8 cellular contexts compared by ENCODE assay signal in the genomic region with DNA sequence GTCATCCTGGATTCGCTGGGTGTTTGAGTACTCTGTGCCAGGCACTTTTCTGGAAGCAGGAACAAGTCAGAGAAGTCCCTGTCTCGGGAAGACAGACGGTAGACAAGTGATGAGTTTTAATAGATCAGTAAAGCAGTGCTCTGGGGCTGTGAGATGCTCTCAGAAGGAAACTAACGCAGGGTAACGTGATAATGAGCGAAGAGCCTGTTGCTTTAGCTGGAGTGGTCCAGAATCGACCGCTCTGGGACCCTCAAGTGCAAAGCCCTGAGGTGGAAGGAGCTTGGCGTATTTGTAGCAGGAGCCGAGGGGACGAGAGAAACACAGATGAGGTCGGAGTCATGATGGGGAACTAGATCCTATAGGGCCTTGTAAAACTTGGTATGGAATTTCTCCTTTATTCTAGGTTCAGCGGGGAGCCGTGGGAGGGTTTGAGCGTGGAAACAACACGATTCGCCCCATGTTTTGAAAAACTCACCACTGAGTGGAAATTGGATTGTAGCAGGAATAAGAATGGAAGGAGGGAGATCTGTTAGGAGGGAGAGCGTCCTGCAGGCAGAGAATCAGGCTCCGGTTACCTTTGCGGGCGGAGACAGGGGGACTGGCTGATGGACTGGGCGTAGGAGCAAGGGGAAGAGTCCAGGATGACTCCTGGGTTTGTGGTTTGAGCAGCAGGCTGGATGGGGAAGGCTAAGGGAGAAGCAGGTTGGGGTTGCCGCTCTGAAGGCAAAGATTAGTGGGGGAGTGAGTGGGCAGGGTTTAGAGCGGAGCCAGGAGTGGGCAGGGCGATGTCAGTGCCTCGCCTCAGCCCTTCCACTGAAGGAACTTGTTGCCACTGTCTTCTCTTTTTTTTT. TPM values are rescaled to one million over a fixed set of nuclear protein-coding genes. Genes with fewer than 3 reads are reported as not detected.
DNase-seq lines count a peak whose midpoint lies in the region; ATAC-seq and TF ChIP-seq lines count a peak whose summit lies in the region.

No MANE protein-coding gene starts in this region.

- ATAC-seq in T-cell (replicated peaks in 1 of 4) = no peak

- H3K27me3 ChIP-seq in A673 (replicated peaks; ENCODE audit: insufficient read depth, low read depth, low read length, poor library complexity) = no peaks in the 10 kb centered on the region

- H3K27ac Mint-ChIP-seq in T-cell = peak overlapping the region; percentile 79 to 92

- DNase-seq in A673 (ENCODE audit: low spot score) (no peak), GM12865 (ENCODE audit: low read depth) (no peak), T-cell (no peak), fibroblast of pulmonary artery (ENCODE audit: low read depth) (peak; percentile 18), retina (peak; percentile 40), NCI-H146 treated with DMSO at 0.1 percent for 48 hours (lab: John Stamatoyannopoulos, UW; ENCODE audit: unreplicated experiment) (no peak)
- no peak for DNase-seq in activated CD8-positive, alpha-beta memory T cell treated with anti-CD3 and anti-CD28 coated beads, Interleukin-2, amount 50 U/mL, for 4 hours
- no peak for DNase-seq in stimulated activated CD4-positive, alpha-beta T cell treated with anti-CD3 and anti-CD28 coated beads, Interleukin-2, amount 100 ng/mL, for 24 hours

- no peaks in the 10 kb centered on the region for H3K4me1 ChIP-seq in A673 (ENCODE audit: insufficient read depth, low read length, poor library complexity, severe bottlenecking)

- peaks cover 27% of the 10 kb centered on the region for H3K36me3 ChIP-seq in A673 (ENCODE audit: insufficient read depth, low read length, poor library complexity, severe bottlenecking)

- peak overlapping the region; percentile 92 for H3K27ac ChIP-seq in A673 (ENCODE audit: low read depth, low read length, poor library complexity, severe bottlenecking)

- CTCF ChIA-PET in A673 (lab: Charles Lee) = interaction anchor here (0.6 to 1.3 kb wide), 3 partner anchors 16 to 254 kb away, joined by 3 to 6 read pairs (median 4); no protein-coding TSS in a partner anchor
- CTCF ChIA-PET in T-cell (lab: Charles Lee) = interaction anchor here in 1 of 2 donors (0.6 kb wide), 1 partner anchor 1948 kb away, joined by 9 read pairs; no protein-coding TSS in a partner anchor

- H3K4me1 Mint-ChIP-seq in T-cell = peaks cover 24 to 32% (median 31%) of the 10 kb centered on the region in 3 donors

- H3K36me3 Mint-ChIP-seq in T-cell = peaks cover 14% of the 10 kb centered on the region

- no peak for TF ChIP-seq CTCF in A673 (conservative IDR thresholded peaks at IDR 0.05; ENCODE audit: low read depth, low read length)
- no peak for TF ChIP-seq CTCF in GM12865 (IDR thresholded peaks at IDR 0.05; ENCODE audit: insufficient read depth, low read depth, low read length, missing control alignments)
- TF ChIP-seq CTCF in fibroblast of pulmonary artery (IDR thresholded peaks at IDR 0.05; ENCODE audit: low read length, missing control alignments) = no peak

- H3K4me3 ChIP-seq in A673 (ENCODE audit: low read depth, low read length, poor library complexity, severe bottlenecking) (peak overlapping the region; percentile 61), GM12865 (ENCODE audit: low read depth, low read length) (peak overlapping the region; percentile 86), fibroblast of pulmonary artery (replicated peaks; ENCODE audit: low read depth, low read length) (peak overlapping the region; percentile 73)

- H3K9me3 ChIP-seq in A673 (ENCODE audit: low read depth, low read length, poor library complexity, severe bottlenecking) = no peaks in the 10 kb centered on the region

- no peaks in the 10 kb centered on the region for H3K9me3 Mint-ChIP-seq in T-cell

- POLR2A ChIA-PET in A673 (lab: Charles Lee; ENCODE audit: low non-redundant PET) (no interaction called here), T-cell (lab: Charles Lee) (interaction anchor here in 1 of 2 donors (1.0 kb wide), 1 partner anchor 27 kb away, joined by 3 read pairs; no protein-coding TSS in a partner anchor)

- H3K4me3 Mint-ChIP-seq in T-cell = peak overlapping the region; percentile 92 to 94 (median 92)

- TSS peak; percentile 33 for BruUV-seq in A673 (replicated peaks; lab: Mats Ljungman, UMichigan)

- H3K27me3 Mint-ChIP-seq in T-cell = no peaks in the 10 kb centered on the region

- intact Hi-C loops in A673 (cut with micrococcal nuclease; ENCODE audit: unreplicated experiment) = no loop called here

RNA-seq across cellular contexts. Expression of a gene that starts 0.8 kb away (rescaled TPM):
- total RNA-seq in A673 (2021) (143 and 155 TPM in 2 replicates), T-cell (10 to 100 TPM; 32.9 to 67.1 (median 54.0) TPM)

RNA-seq across cellular contexts. Expression of a gene that starts 8.7 kb away (rescaled TPM):
- total RNA-seq in A673 (2021) (42.7 and 45.0 TPM in 2 replicates), T-cell (100 to 1,000 TPM; 109 to 236 (median 117) TPM)

RNA-seq across cellular contexts. Expression of a gene that starts 19.5 kb away (rescaled TPM):
- total RNA-seq in A673 (2021) (0.47 and 0.63 TPM in 2 replicates), T-cell (1 to 10 TPM; 2.6 to 7.1 (median 3.0) TPM)

RNA-seq across cellular contexts. Expression of a gene that starts 33.8 kb away (rescaled TPM):
- 0.20 and 0.75 TPM in 2 replicates for total RNA-seq in A673 (2021)
- 1 to 10 TPM in 4 of 5 donors, under 1 TPM in 1; 0.72 to 9.7 (median 4.1) TPM for total RNA-seq in T-cell

RNA-seq across cellular contexts. Expression of a gene that starts 47.8 kb away (rescaled TPM):
- 0.09 TPM in 1 of 2 replicates, not detected in the other for total RNA-seq in A673 (2021)
- under 1 TPM in 2 of 5 donors, not detected in 3; 0.28 to 0.38 TPM for total RNA-seq in T-cell

Comparison
In these comparisons a context has a peak if more than half of its experiments do, and no peak if none do; other contexts are left out.
1. DNase-seq: peak in fibroblast of pulmonary artery (single experiment) and retina (single experiment); none in A673 (single experiment), GM12865 (single experiment), T-cell (0 of 34), activated CD8-positive, alpha-beta memory T cell treated with anti-CD3 and anti-CD28 coated beads, Interleukin-2, amount 50 U/mL, for 4 hours (single experiment), NCI-H146 treated with DMSO at 0.1 percent for 48 hours (single experiment) and stimulated activated CD4-positive, alpha-beta T cell treated with anti-CD3 and anti-CD28 coated beads, Interleukin-2, amount 100 ng/mL, for 24 hours (0 of 2).
2. Peak in every context shown above with its lines, with median percentiles within 50 percentile points of each other: H3K4me3 ChIP-seq.